23 cellular contexts compared by ENCODE assay signal in genomic region chr14:55754871-55755270, GRCh38.
A peak's percentile ranks its signal among the peaks of the same experiment; 100 is the strongest.
DNase-seq lines count a peak whose midpoint lies in the region; TF ChIP-seq lines count a peak whose summit lies in the region.
"Had no signal": no experiment of that assay in that cellular context is flagged by ENCODE, and none has a peak within 500 bp of the region (broad histone marks: within the 10 kb centered on the region; RNA-seq: fewer than 3 reads in every experiment).

No MANE protein-coding gene starts in this region.

- H3K9ac ChIP-seq in mesenchymal stem cell (ENCODE audit: low read length) (no peak overlapping the region), trophoblast cell (ENCODE audit: low read length) (no peak overlapping the region)
- H3K9ac ChIP-seq: BLaER1 had no signal

- no peak overlapping the region for H3K27ac ChIP-seq in coronary artery
- H3K27ac ChIP-seq in mesenchymal stem cell (ENCODE audit: low read length, poor library complexity, severe bottlenecking) = no peak overlapping the region
- H3K27ac ChIP-seq in trophoblast cell (ENCODE audit: low read depth, low read length) = no peak overlapping the region
- no peak overlapping the region for H3K27ac ChIP-seq in prostate gland
- H3K27ac ChIP-seq: BLaER1 had no signal

- H3K4me2 ChIP-seq in mesenchymal stem cell (ENCODE audit: low read length, poor library complexity, severe bottlenecking) (no peak overlapping the region), trophoblast cell (ENCODE audit: low read length) (no peak overlapping the region)
- H3K4me2 ChIP-seq: BLaER1 had no signal

- H3K79me1 ChIP-seq in mesenchymal stem cell (replicated peaks; ENCODE audit: low read length, poor library complexity, severe bottlenecking) = no peaks in the 10 kb centered on the region
- no peaks in the 10 kb centered on the region for H3K79me1 ChIP-seq in trophoblast cell (ENCODE audit: low read length)

- no peak overlapping the region for H3K4ac ChIP-seq in mesenchymal stem cell (ENCODE audit: low read depth in 1 of 2, low read length in 2 of 2)
- H3K4ac ChIP-seq in trophoblast cell (ENCODE audit: low read depth, low read length) = no peak overlapping the region

- H4K12ac ChIP-seq in trophoblast cell (ENCODE audit: low read depth, low read length) = no peak overlapping the region

- 100% methylated on average over 5 of the region's 5 CpGs for WGBS in mesenchymal stem cell
- whole genome bisulfite sequencing in trophoblast cell (ENCODE audit: extremely low coverage, insufficient coverage, insufficient read length) = no CpG with 5 or more reads among the region's 5 CpGs
- whole genome bisulfite sequencing in prostate gland = 98% methylated on average over 5 of the region's 5 CpGs

- H3K4me1 ChIP-seq in mesenchymal stem cell (ENCODE audit: control insufficient read depth, insufficient read depth, low read depth, low read length) = peaks cover 13% of the 10 kb centered on the region
- H3K4me1 ChIP-seq in trophoblast cell (ENCODE audit: control insufficient read depth in 1 of 2, insufficient read depth in 2 of 2, low read length in 2 of 2) = no peaks in the 10 kb centered on the region
- no peaks in the 10 kb centered on the region for H3K4me1 ChIP-seq in prostate gland (replicated peaks)
- H3K4me1 ChIP-seq: BE2C had no signal

- peak overlapping the region; percentile 21 for H2BK15ac ChIP-seq in mesenchymal stem cell (ENCODE audit: low read depth, poor library complexity, severe bottlenecking)

- H2AFZ ChIP-seq in mesenchymal stem cell (ENCODE audit: low read depth, low read length) (no peak overlapping the region), trophoblast cell (ENCODE audit: insufficient read depth, low read length, poor library complexity) (no peak overlapping the region)

- H4K91ac ChIP-seq in mesenchymal stem cell (ENCODE audit: low read length) = no peak overlapping the region
- H4K91ac ChIP-seq in trophoblast cell (ENCODE audit: low read depth, low read length) = no peak overlapping the region

- H2AK5ac ChIP-seq in mesenchymal stem cell (ENCODE audit: low read length, severe bottlenecking) (no peak overlapping the region), trophoblast cell (ENCODE audit: low read length) (no peak overlapping the region)

- no peak for TF ChIP-seq POLR2A in prostate gland (IDR thresholded peaks at IDR 0.05)

- DNase-seq in coronary artery (ENCODE audit: low spot score) = peak; percentile 12
- no peak for DNase-seq in mesenchymal stem cell
- peak; percentile 57 to 83 for DNase-seq in trophoblast cell
- DNase-seq in prostate gland (ENCODE audit: low spot score) = no peak
- no peak for DNase-seq in activated effector memory CD4-positive, alpha-beta T cell treated with anti-CD3 and anti-CD28 coated beads, Interleukin-2, amount 50 U/mL, for 16 hours
- no peak for DNase-seq in NCI-H526 treated with DMSO at 0.1 percent for 48 hours (lab: John Stamatoyannopoulos, UW)
- no peak for DNase-seq in SHP77 treated with DMSO at 0.1 percent for 48 hours (lab: John Stamatoyannopoulos, UW)
- DNase-seq: 8988T; ACHN; BE2C; C1 segment of cervical spinal cord; CD4-positive, alpha-beta memory T cell; CD4-positive, CD25-positive, alpha-beta regulatory T cell; CD8-positive, alpha-beta memory T cell; COR-L47; DMS 273 treated with DMSO at 0.1 percent for 48 hours; DMS153; DMS53; DMS79; DND-41; GDM1 had no signal

- H3K14ac ChIP-seq in mesenchymal stem cell (ENCODE audit: low read length in 2 of 2) = no peak overlapping the region
- no peak overlapping the region for H3K14ac ChIP-seq in trophoblast cell (ENCODE audit: low read length)

- no peaks in the 10 kb centered on the region for H3K79me2 ChIP-seq in trophoblast cell (ENCODE audit: control insufficient read depth, insufficient read depth, low read length, poor library complexity)

- no peak overlapping the region for H2BK120ac ChIP-seq in mesenchymal stem cell (ENCODE audit: low read depth, low read length)
- H2BK120ac ChIP-seq in trophoblast cell (ENCODE audit: insufficient read depth, low read length, poor library complexity) = no peak overlapping the region

- no peak overlapping the region for H4K8ac ChIP-seq in mesenchymal stem cell (ENCODE audit: low read length)
- H4K8ac ChIP-seq in trophoblast cell (ENCODE audit: low read depth, low read length) = no peak overlapping the region

- no peaks in the 10 kb centered on the region for H3K9me3 ChIP-seq in mesenchymal stem cell (ENCODE audit: control insufficient read depth, low read length)
- no peaks in the 10 kb centered on the region for H3K9me3 ChIP-seq in trophoblast cell (ENCODE audit: insufficient read depth, low read depth, low read length)
- no peaks in the 10 kb centered on the region for H3K9me3 ChIP-seq in prostate gland
- H3K9me3 ChIP-seq: BE2C, BLaER1 had no signal

- H3K36me3 ChIP-seq in mesenchymal stem cell (ENCODE audit: control insufficient read depth in 1 of 2, insufficient read depth in 2 of 2, low read depth in 1 of 2, low read length in 2 of 2) (no peaks in the 10 kb centered on the region), trophoblast cell (ENCODE audit: control insufficient read depth in 1 of 2, insufficient read depth in 2 of 2, low read length in 2 of 2) (no peaks in the 10 kb centered on the region), prostate gland (no peaks in the 10 kb centered on the region)
- H3K36me3 ChIP-seq: BE2C, BLaER1 had no signal

- H2BK5ac ChIP-seq in mesenchymal stem cell (ENCODE audit: low read depth, low read length, poor library complexity, severe bottlenecking) (no peak overlapping the region), trophoblast cell (ENCODE audit: low read depth, low read length, poor library complexity) (no peak overlapping the region)

- no peak overlapping the region for H2BK12ac ChIP-seq in mesenchymal stem cell (ENCODE audit: low read length in 2 of 2)
- H2BK12ac ChIP-seq in trophoblast cell (ENCODE audit: low read length) = no peak overlapping the region

- TF ChIP-seq CTCF in coronary artery (IDR thresholded peaks at IDR 0.05) (no peak), prostate gland (IDR thresholded peaks at IDR 0.05) (no peak)

- H3K23ac ChIP-seq in mesenchymal stem cell (ENCODE audit: low read length in 2 of 2) = no peak overlapping the region
- no peak overlapping the region for H3K23ac ChIP-seq in trophoblast cell (ENCODE audit: low read length)

- H3K18ac ChIP-seq in mesenchymal stem cell (ENCODE audit: low read depth in 1 of 2, low read length in 2 of 2) (no peak overlapping the region), trophoblast cell (ENCODE audit: low read length) (no peak overlapping the region)

- intact Hi-C loops in prostate gland (cut with DNase I) = no loop called here

- H3K27me3 ChIP-seq in mesenchymal stem cell (ENCODE audit: control insufficient read depth in 1 of 2, insufficient read depth in 1 of 2, low read length in 2 of 2) (no peaks in the 10 kb centered on the region), trophoblast cell (ENCODE audit: insufficient read depth, low read length) (no peaks in the 10 kb centered on the region), prostate gland (replicated peaks; ENCODE audit: insufficient read depth) (no peaks in the 10 kb centered on the region)
- H3K27me3 ChIP-seq: BE2C, BLaER1 had no signal

- H3K4me3 ChIP-seq in coronary artery (no peak overlapping the region), mesenchymal stem cell (ENCODE audit: insufficient read depth in 1 of 2, low read depth in 1 of 2, low read length in 2 of 2) (no peak overlapping the region), trophoblast cell (ENCODE audit: low read depth, low read length) (no peak overlapping the region), prostate gland (no peak overlapping the region)
- H3K4me3 ChIP-seq: BLaER1, GM12878 had no signal

Comparison
In these comparisons a context has a peak if more than half of its experiments do, and no peak if none do; other contexts are left out.
1. DNase-seq: peak in coronary artery (single experiment) and trophoblast cell (2 of 2); none in mesenchymal stem cell (single experiment), prostate gland (single experiment), activated effector memory CD4-positive, alpha-beta T cell treated with anti-CD3 and anti-CD28 coated beads, Interleukin-2, amount 50 U/mL, for 16 hours (single experiment), NCI-H526 treated with DMSO at 0.1 percent for 48 hours (single experiment) and SHP77 treated with DMSO at 0.1 percent for 48 hours (single experiment).